Comparison of ENCODE assay signal across 10 cellular contexts in the genomic region with DNA sequence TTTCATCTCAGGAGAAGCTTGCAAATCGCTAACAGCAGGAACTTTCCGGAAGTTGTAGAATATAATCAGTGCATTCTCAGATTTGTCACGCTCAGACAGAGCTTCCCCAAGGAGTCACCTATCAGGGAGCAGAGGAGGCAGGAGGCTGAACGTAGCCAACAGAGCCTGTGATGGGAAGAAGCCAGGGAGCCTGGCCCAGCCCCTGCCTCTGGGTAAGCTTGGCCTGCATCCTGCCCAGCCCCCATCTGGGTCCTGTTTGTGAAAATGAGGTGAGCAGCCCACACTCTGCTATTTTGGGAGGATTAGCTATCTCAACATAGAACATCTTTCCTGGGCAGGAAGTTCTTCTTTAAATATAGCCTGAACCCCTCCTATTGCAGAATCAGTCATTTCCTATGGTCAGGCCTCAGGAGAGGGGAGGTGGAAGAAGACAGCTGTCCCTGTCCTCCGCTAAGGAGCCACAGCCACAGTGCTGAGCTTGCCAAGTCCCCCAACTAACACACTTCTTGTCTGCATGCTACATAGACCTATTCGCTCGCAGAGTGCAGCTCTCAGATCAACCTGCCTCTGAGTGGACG. TPM values are rescaled to one million over a fixed set of nuclear protein-coding genes. Genes with fewer than 3 reads are reported as not detected.
A peak's percentile ranks its signal among the peaks of the same experiment; 100 is the strongest.
DNase-seq lines count a peak whose midpoint lies in the region; ATAC-seq and TF ChIP-seq lines count a peak whose summit lies in the region.
"Had no signal": no experiment of that assay in that cellular context is flagged by ENCODE, and none has a peak within 500 bp of the region (broad histone marks: within the 10 kb centered on the region; RNA-seq: fewer than 3 reads in every experiment).

No MANE protein-coding gene starts in this region.

- no peaks in the 10 kb centered on the region for H3K9me3 Mint-ChIP-seq in chondrocyte (ENCODE audit: low read depth)

- no peak for TF ChIP-seq POLR2A in testis (IDR thresholded peaks at IDR 0.05)

- H3K36me3 ChIP-seq in cardiac muscle cell (no peaks in the 10 kb centered on the region), testis (ENCODE audit: low read depth, missing control alignments) (no peaks in the 10 kb centered on the region)

- no peak for TF ChIP-seq CTCF in cardiac muscle cell (IDR thresholded peaks at IDR 0.05; ENCODE audit: low read depth, low read length)
- TF ChIP-seq CTCF in chondrocyte (IDR thresholded peaks at IDR 0.05): no peak
- no peak for TF ChIP-seq CTCF in testis (IDR thresholded peaks at IDR 0.05)

- intact Hi-C loops in Right ventricle myocardium inferior (cut with DNase I) (no loop called here), testis (cut with DNase I; ENCODE audit: low total_unique reads) (no loop called here)

- no peak for ATAC-seq in Right ventricle myocardium inferior
- peak; percentile 69 for ATAC-seq in HG03097 (IDR thresholded peaks at IDR 0.05; ENCODE audit: low FRiP score, unreplicated experiment)

- H3K27ac ChIP-seq in cardiac muscle cell (peak overlapping the region; percentile 64), testis (peak overlapping the region in 1 of 2 donors; percentile 41)

- H3K27ac Mint-ChIP-seq in chondrocyte (ENCODE audit: unreplicated experiment): peak overlapping the region; percentile 63

- DNase-seq in cardiac muscle cell (ENCODE audit: low read depth in 1 of 2, low spot score in 1 of 2) (peak in 1 of 2 donors; percentile 55), Right ventricle myocardium inferior (ENCODE audit: missing footprints) (no peak), chondrocyte (ENCODE audit: low spot score) (no peak), DMS79 (lab: John Stamatoyannopoulos, UW) (no peak), activated gamma-delta T cell treated with Interleukin-2 at 50 U/mL for 16 hours (no peak), testis (no peak)
- DNase-seq in activated T-cell treated with anti-CD3 and anti-CD28 coated beads, Interleukin-2, amount 50 U/mL, for 1 hour: no peak
- DNase-seq: midbrain, NCI-H526 treated with DMSO at 0.1 percent for 48 hours had no signal

- H3K9me3 ChIP-seq in cardiac muscle cell (ENCODE audit: low read depth) (no peaks in the 10 kb centered on the region), testis (no peaks in the 10 kb centered on the region)

- peaks cover 38% of the 10 kb centered on the region for H3K4me1 ChIP-seq in cardiac muscle cell (ENCODE audit: low read depth)
- H3K4me1 ChIP-seq in testis: peaks cover 43% of the 10 kb centered on the region

- H3K27me3 ChIP-seq in cardiac muscle cell (no peaks in the 10 kb centered on the region), testis (no peaks in the 10 kb centered on the region)

- H3K36me3 Mint-ChIP-seq in chondrocyte (ENCODE audit: low read depth): no peaks in the 10 kb centered on the region

- 62 to 72% methylated on average over 8 of the region's 8 CpGs for WGBS in testis, 2 donors

- H3K27me3 Mint-ChIP-seq in chondrocyte (ENCODE audit: low read depth): no peaks in the 10 kb centered on the region

- H3K4me3 Mint-ChIP-seq in chondrocyte (ENCODE audit: unreplicated experiment): no peak overlapping the region

- H3K4me1 Mint-ChIP-seq in chondrocyte (ENCODE audit: low read depth): peaks cover 60% of the 10 kb centered on the region

- H3K4me3 ChIP-seq in cardiac muscle cell (no peak overlapping the region), testis (no peak overlapping the region)

RNA-seq across cellular contexts. Expression of gene PKDCC, which starts 19.2 kb away (rescaled TPM):
- total RNA-seq in cardiac muscle cell (169 and 228 TPM in 2 replicates), Right ventricle myocardium inferior (114 TPM), chondrocyte (83.1 to 164 TPM (median 155 TPM) in 3 replicates), testis (100 to 1,000 TPM in 1 of 2 donors, 10 to 100 TPM in 1; 86.0 to 122 TPM)
- polyA plus RNA-seq in cardiac muscle cell (157 and 185 TPM in 2 replicates), testis (ENCODE audit: insufficient read depth, low read depth, low replicate concordance) (121 TPM)
